Comparison of ENCODE assay signal across 5 cellular contexts in genomic region chr6:18289283-18289682, GRCh38.
"Had no signal": no experiment of that assay in that cellular context is flagged by ENCODE, and none has a peak within 500 bp of the region (broad histone marks: within the 10 kb centered on the region; RNA-seq: fewer than 3 reads in every experiment).

No MANE protein-coding gene starts in this region.

- H2AFZ ChIP-seq: GM23338 had no signal

- H3K4me2 ChIP-seq: GM23338 had no signal

- H3K27ac Mint-ChIP-seq: GM23338, H9 had no signal

- DNase-seq: H9, HCEC 1CT, IMR-90 had no signal

- ATAC-seq: GM23338, K562 had no signal

- H3K4me3 ChIP-seq: GM23338, K562 had no signal

- H3K9me3 Mint-ChIP-seq: GM23338, H9 had no signal

- H3K4me3 Mint-ChIP-seq: GM23338, H9 had no signal
